In genomic region chr6:89411019-89411268, GRCh38 we compare ENCODE assay signal across 8 cellular contexts. TPM values are rescaled to one million over a fixed set of nuclear protein-coding genes. Genes with fewer than 3 reads are reported as not detected.
DNase-seq lines count a peak whose midpoint lies in the region; ATAC-seq and TF ChIP-seq lines count a peak whose summit lies in the region.

No MANE protein-coding gene starts in this region.

- H3K36me3 ChIP-seq in OCI-LY1 (ENCODE audit: insufficient read depth, low read length) (no peaks in the 10 kb centered on the region), mucosa of descending colon (ENCODE audit: low read depth) (no peaks in the 10 kb centered on the region)

- H3K4me1 ChIP-seq in OCI-LY1 (ENCODE audit: insufficient read depth, low read length, severe bottlenecking) (peaks cover 24% of the 10 kb centered on the region), mucosa of descending colon (ENCODE audit: low read depth) (peaks cover 4% of the 10 kb centered on the region)

- intact Hi-C loops in mucosa of descending colon (cut with DNase I, micrococcal nuclease), result no loop called here

- H3K27ac ChIP-seq in OCI-LY1 (ENCODE audit: low read depth, low read length, poor library complexity, severe bottlenecking) (no peak overlapping the region), cingulate gyrus (ENCODE audit: low read depth, low read length) (peak overlapping the region; percentile 8)

- H3K9ac ChIP-seq in OCI-LY1 (ENCODE audit: low read length), result no peak overlapping the region; the same call in 1 of the 2 replicates

- peak overlapping the region; percentile 83 for H3K4me2 ChIP-seq in OCI-LY1 (ENCODE audit: low read length)

- TF ChIP-seq CTCF in OCI-LY1 (IDR thresholded peaks at IDR 0.05; ENCODE audit: low read length), result no peak
- no peak for TF ChIP-seq CTCF in mucosa of descending colon (IDR thresholded peaks at IDR 0.05)

- no peak overlapping the region for H2AFZ ChIP-seq in OCI-LY1 (ENCODE audit: low read length)

- H3K9me2 ChIP-seq in OCI-LY1 (ENCODE audit: low read depth, low read length), result no peaks in the 10 kb centered on the region

- H3K79me2 ChIP-seq in OCI-LY1 (ENCODE audit: insufficient read depth, low read length), result no peaks in the 10 kb centered on the region

- peak; percentile 3 for DNase-seq in activated gamma-delta T cell treated with anti-CD3 and anti-CD28 coated beads, Interleukin-2, amount 50 U/mL, for 16 hours (ENCODE audit: low read depth)
- DNase-seq in activated gamma-delta T cell (lab: John Stamatoyannopoulos, UW), result no peak
- DNase-seq in mucosa of descending colon, result peak in 2 of 3 donors; percentile 27 to 56
- DNase-seq in EL, result no peak
- DNase-seq in NCI-H524 (lab: John Stamatoyannopoulos, UW), result no peak

- ATAC-seq in mucosa of descending colon (peak; percentile 28), HG03135 (IDR thresholded peaks at IDR 0.05; ENCODE audit: unreplicated experiment) (no peak)

- H3K4me3 ChIP-seq in OCI-LY1 (ENCODE audit: low read depth, low read length, poor library complexity, severe bottlenecking) (peak overlapping the region; percentile 69), mucosa of descending colon (peak overlapping the region; percentile 34)

- H3K9me3 ChIP-seq in OCI-LY1 (ENCODE audit: low read length), result no peaks in the 10 kb centered on the region
- H3K9me3 ChIP-seq in mucosa of descending colon, result no peaks in the 10 kb centered on the region

- peaks cover 5% of the 10 kb centered on the region for H3K27me3 ChIP-seq in OCI-LY1 (ENCODE audit: insufficient read depth, low read length)

- no peaks in the 10 kb centered on the region for H4K20me1 ChIP-seq in OCI-LY1 (ENCODE audit: insufficient read depth, low read length)

- no peaks in the 10 kb centered on the region for H3F3A ChIP-seq in OCI-LY1 (ENCODE audit: insufficient read depth, low read length)

RNA-seq across cellular contexts. Expression of gene RRAGD, which starts 1.1 kb away (rescaled TPM):
- total RNA-seq in mucosa of descending colon, result 10 to 100 TPM in 1 of 3 donors, 1 to 10 TPM in 2; 3.2 to 17.6 (median 4.0) TPM

RNA-seq across cellular contexts. Expression of gene ANKRD6, which starts 22.0 kb away (rescaled TPM):
- 10 to 100 TPM in 1 of 3 donors, 1 to 10 TPM in 2; 1.8 to 10.9 (median 2.8) TPM for total RNA-seq in mucosa of descending colon

RNA-seq across cellular contexts. Expression of gene UBE2J1, which starts 58.4 kb away (rescaled TPM):
- 10 to 100 TPM; 40.0 to 50.2 (median 42.2) TPM for total RNA-seq in mucosa of descending colon

Comparison
In these comparisons a context has a peak if more than half of its experiments do, and no peak if none do; other contexts are left out.
1. DNase-seq: peak in activated gamma-delta T cell treated with anti-CD3 and anti-CD28 coated beads, Interleukin-2, amount 50 U/mL, for 16 hours (single experiment) and mucosa of descending colon (2 of 3); none in activated gamma-delta T cell (single experiment), EL (single experiment) and NCI-H524 (0 of 2).